In genomic region chr14:44412858-44413569, GRCh38 we compare ENCODE assay signal across 1 cellular context.
TF ChIP-seq lines count a peak whose summit lies in the region.

No MANE protein-coding gene starts in this region.

TF ChIP-seq in K562, 482 proteins besides CTCF, POLR2A, EP300 and RAD21 (continued from another document):
- TF ChIP-seq, protein P1, sequence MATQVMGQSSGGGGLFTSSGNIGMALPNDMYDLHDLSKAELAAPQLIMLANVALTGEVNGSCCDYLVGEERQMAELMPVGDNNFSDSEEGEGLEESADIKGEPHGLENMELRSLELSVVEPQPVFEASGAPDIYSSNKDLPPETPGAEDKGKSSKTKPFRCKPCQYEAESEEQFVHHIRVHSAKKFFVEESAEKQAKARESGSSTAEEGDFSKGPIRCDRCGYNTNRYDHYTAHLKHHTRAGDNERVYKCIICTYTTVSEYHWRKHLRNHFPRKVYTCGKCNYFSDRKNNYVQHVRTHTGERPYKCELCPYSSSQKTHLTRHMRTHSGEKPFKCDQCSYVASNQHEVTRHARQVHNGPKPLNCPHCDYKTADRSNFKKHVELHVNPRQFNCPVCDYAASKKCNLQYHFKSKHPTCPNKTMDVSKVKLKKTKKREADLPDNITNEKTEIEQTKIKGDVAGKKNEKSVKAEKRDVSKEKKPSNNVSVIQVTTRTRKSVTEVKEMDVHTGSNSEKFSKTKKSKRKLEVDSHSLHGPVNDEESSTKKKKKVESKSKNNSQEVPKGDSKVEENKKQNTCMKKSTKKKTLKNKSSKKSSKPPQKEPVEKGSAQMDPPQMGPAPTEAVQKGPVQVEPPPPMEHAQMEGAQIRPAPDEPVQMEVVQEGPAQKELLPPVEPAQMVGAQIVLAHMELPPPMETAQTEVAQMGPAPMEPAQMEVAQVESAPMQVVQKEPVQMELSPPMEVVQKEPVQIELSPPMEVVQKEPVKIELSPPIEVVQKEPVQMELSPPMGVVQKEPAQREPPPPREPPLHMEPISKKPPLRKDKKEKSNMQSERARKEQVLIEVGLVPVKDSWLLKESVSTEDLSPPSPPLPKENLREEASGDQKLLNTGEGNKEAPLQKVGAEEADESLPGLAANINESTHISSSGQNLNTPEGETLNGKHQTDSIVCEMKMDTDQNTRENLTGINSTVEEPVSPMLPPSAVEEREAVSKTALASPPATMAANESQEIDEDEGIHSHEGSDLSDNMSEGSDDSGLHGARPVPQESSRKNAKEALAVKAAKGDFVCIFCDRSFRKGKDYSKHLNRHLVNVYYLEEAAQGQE (CRISPR knock-in tag; IDR thresholded peaks at IDR 0.05; ENCODE audit: low read depth) = no peak
- TF ChIP-seq ZNF57 (CRISPR knock-in tag; IDR thresholded peaks at IDR 0.05) (no peak), RCOR1 (IDR thresholded peaks at IDR 0.05; ENCODE audit: borderline replicate concordance in 1 of 2, low read depth in 2 of 2, low read length in 2 of 2) (no peak), ZNF324 (CRISPR knock-in tag; IDR thresholded peaks at IDR 0.05) (no peak)
